Comparison of ENCODE assay signal across 28 cellular contexts in the genomic region with DNA sequence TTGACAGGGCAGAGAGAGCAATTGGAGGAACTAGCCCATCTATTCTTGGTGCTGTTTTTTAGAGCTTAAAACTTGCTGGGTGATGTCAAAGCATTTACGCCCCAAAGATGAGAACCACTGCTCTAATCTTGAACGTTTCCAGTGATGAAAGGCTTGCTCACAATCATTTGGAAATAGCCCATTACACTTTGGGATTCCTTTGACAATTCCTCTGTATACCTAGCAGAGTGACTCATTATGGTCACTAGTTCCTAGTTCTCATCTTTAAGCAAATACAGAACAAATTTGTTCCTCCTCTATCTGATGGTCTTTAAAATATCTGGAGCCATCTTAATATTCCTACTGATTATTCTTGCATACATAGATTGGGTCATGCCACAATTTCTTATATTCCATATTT.
"Had no signal": no experiment of that assay in that cellular context is flagged by ENCODE, and none has a peak within 500 bp of the region (broad histone marks: within the 10 kb centered on the region; RNA-seq: fewer than 3 reads in every experiment).

No MANE protein-coding gene starts in this region.

- FAIRE-seq: kidney, small intestine had no signal

- H3K4me3 ChIP-seq: body of pancreas, cardiac muscle cell, coronary artery, dorsolateral prefrontal cortex, heart left ventricle, left lung, lower lobe of right lung, mucosa of descending colon, upper lobe of left lung, vagina had no signal

- H3K4me1 ChIP-seq: body of pancreas, heart left ventricle, left lung, lower lobe of right lung, upper lobe of left lung, vagina had no signal

- H3K27ac ChIP-seq: body of pancreas, cardiac muscle cell, coronary artery, dorsolateral prefrontal cortex, heart left ventricle, left lung, lower lobe of right lung, upper lobe of left lung, vagina, VCaP had no signal

- DNase-seq: activated CD4-positive, alpha-beta memory T cell treated with anti-CD3 and anti-CD28 coated beads for 36 hours; activated CD4-positive, alpha-beta T cell treated with anti-CD3 and anti-CD28 coated beads for 48 hours; activated CD8-positive, alpha-beta memory T cell treated with anti-CD3 and anti-CD28 coated beads, Interleukin-2, amount 50 U/mL, for 4 hours; activated gamma-delta T cell; activated naive CD4-positive, alpha-beta T cell treated with anti-CD3 and anti-CD28 coated beads, Interleukin-2, amount 50 U/mL, for 16 hours; activated T-cell treated with anti-CD3 and anti-CD28 coated beads, Interleukin-2, amount 50 U/mL, for 1 hour; amygdala; body of pancreas; dorsolateral prefrontal cortex; effector memory CD4-positive, alpha-beta T cell; erythroblast; heart left ventricle; hypothalamus; immature natural killer cell; kidney; left lung; lower lobe of right lung; mucosa of descending colon; small intestine; stimulated activated CD4-positive, alpha-beta T cell treated with anti-CD3 and anti-CD28 coated beads, Interleukin-4, amount 100 ng/mL, for 24 hours; stimulated activated naive CD8-positive, alpha-beta T cell treated with anti-CD3 and anti-CD28 coated beads, Interleukin-15, amount 100 ng/mL, for 72 hours; substantia nigra; T-helper 1 cell; upper lobe of left lung had no signal

- H3K36me3 ChIP-seq: cardiac muscle cell, heart left ventricle, left lung, lower lobe of right lung, upper lobe of left lung, vagina had no signal

- H3K27me3 ChIP-seq: body of pancreas, cardiac muscle cell, dorsolateral prefrontal cortex, heart left ventricle, left lung, upper lobe of left lung, vagina had no signal
